Comparison of ENCODE assay signal across 8 cellular contexts in the genomic region with DNA sequence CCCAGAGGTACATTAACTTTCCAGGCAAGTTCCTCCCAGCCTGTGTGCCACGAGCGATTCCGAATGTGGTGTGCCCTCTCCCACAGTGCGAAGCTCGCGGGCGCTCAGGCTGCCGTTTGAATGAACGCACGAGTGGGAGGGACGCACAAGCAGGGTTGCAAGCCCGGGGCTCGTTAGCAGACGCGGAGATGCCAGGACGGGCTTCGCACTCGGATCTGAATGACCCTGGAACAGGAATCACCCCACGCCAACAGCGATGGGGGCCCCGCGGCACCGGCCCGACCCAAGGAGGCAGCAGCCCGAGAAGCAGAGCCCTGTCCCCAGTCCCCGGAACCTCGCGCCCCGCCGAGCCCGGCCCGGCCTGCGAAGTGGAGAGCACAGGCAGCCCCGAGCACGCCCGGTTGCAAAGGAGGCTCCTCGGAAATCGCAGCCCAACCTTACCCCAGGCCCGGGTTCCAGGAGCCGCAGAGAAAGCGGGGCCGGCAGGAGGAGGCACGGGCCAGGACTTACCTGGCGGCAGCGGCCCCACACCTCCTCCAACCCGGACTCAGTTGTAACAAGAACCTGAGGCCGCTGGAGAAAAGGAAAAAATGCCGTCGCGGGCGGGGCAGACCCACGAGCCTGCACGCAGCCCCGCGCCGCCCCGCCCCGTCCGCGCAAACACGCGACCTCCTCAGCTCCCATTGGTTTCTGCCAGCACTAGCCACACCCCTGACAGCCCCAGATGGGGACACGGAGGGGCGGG. TPM values are rescaled to one million over a fixed set of nuclear protein-coding genes. Genes with fewer than 3 reads are reported as not detected.
DNase-seq lines count a peak whose midpoint lies in the region; ATAC-seq and TF ChIP-seq lines count a peak whose summit lies in the region.

A gene with protein sequence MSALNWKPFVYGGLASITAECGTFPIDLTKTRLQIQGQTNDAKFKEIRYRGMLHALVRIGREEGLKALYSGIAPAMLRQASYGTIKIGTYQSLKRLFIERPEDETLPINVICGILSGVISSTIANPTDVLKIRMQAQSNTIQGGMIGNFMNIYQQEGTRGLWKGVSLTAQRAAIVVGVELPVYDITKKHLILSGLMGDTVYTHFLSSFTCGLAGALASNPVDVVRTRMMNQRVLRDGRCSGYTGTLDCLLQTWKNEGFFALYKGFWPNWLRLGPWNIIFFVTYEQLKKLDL (minus strand): TSS at position 584 of the 745 bp plus-strand sequence. CDS start 6,948 bp downstream, outside the sequence.

- POLR2A ChIA-PET in AG04450 (lab: Yijun Ruan, JAX), result interaction anchor here (0.6 to 0.7 kb wide), 4 partner anchors 11 to 937 kb away, joined by 4 to 7 read pairs (median 5); no protein-coding TSS in a partner anchor

- no peak for TF ChIP-seq CTCF in AG04450 (IDR thresholded peaks at IDR 0.05; ENCODE audit: low read depth, low read length)

- peak within 1 kb of the TSS; percentile 80 for H3K4me3 ChIP-seq in AG04450 (ENCODE audit: low read depth, low read length)

- DNase-seq in AG04450 (ENCODE audit: low read depth, low spot score), result peak; percentile 49
- DNase-seq in NCI-H345 treated with DMSO at 0.1 percent for 48 hours (lab: John Stamatoyannopoulos, UW; ENCODE audit: unreplicated experiment), result peak; percentile 89
- peak; percentile 94 for DNase-seq in cerebellar cortex (ENCODE audit: low spot score)
- peak; percentile 98 for DNase-seq in islet precursor cell
- peak; percentile 78 to 90 (median 80) for DNase-seq in stimulated activated CD4-positive, alpha-beta T cell treated with anti-CD3 and anti-CD28 coated beads, Interleukin-12 subunit alpha, Interleukin-12 subunit beta, amount 100 ng/mL, for 48 hours (ENCODE audit: low read depth in 2 of 3, low spot score in 1 of 3)

- H3K27ac ChIP-seq in AG04450 (ENCODE audit: low read depth, low read length), result peak within 1 kb of the TSS; percentile 70

- CTCF ChIA-PET in AG04450 (lab: Charles Lee), result interaction anchor here (0.6 to 1.0 kb wide), 5 partner anchors 11 to 62 kb away, joined by 3 to 5 read pairs (median 3); no protein-coding TSS in a partner anchor

- H3K27me3 ChIP-seq in AG04450 (ENCODE audit: control insufficient read depth, insufficient read depth, low read length), result peaks cover 5% of the 10 kb centered on the region

- H3K9me3 ChIP-seq in AG04450 (ENCODE audit: control insufficient read depth, insufficient read depth, low read length), result no peaks in the 10 kb centered on the region; the same call in 1 of the 2 replicates

- peak; percentile 80 for ATAC-seq in GM18873 (IDR thresholded peaks at IDR 0.05; ENCODE audit: low FRiP score, unreplicated experiment)
- ATAC-seq in HG03135 (IDR thresholded peaks at IDR 0.05; ENCODE audit: unreplicated experiment), result peak; percentile 89
- ATAC-seq in activated CD4-positive, CD25-positive, alpha-beta regulatory T cell treated with anti-CD3 and anti-CD28 coated beads, Interleukin-2, amount 50 U/mL, for 24 hours, result peak; percentile 97

RNA-seq across cellular contexts. Expression of the gene that starts here (rescaled TPM):
- 14.0 and 14.3 TPM in 2 replicates for polyA plus RNA-seq in AG04450 (2011; rRNA removed)
- polyA minus RNA-seq in AG04450 (2011; rRNA and poly(A)+ RNA removed), result 23.8 and 31.1 TPM in 2 replicates

Comparison
In these comparisons a context has a peak if more than half of its experiments do, and no peak if none do; other contexts are left out.
1. Peak in every context shown above with its lines: DNase-seq, ATAC-seq, H3K4me3 ChIP-seq and H3K27ac ChIP-seq.